Comparison of ENCODE assay signal across 16 cellular contexts in the genomic region with DNA sequence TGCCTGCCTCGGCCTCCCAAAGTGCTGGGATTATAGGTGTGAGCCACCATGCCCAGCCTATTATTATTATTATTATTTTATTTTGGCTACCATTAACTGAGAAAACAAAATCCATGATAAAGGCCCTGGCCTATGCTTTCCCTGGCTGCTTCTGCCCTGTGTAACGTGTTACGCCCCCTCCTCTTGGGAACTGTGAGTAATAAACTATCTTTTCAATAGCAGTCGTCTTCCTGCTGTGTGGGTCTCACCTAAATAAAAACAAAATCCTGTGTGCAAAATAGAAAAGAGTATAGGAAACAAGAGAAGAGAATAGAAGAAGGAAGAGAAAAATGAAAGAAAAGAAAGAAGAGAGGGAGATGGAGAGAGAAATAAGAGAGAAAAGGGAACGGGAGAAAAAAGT.
DNase-seq lines count a peak whose midpoint lies in the region; ATAC-seq and TF ChIP-seq lines count a peak whose summit lies in the region.
"Had no signal": no experiment of that assay in that cellular context is flagged by ENCODE, and none has a peak within 500 bp of the region (broad histone marks: within the 10 kb centered on the region; RNA-seq: fewer than 3 reads in every experiment).

No MANE protein-coding gene starts in this region.

- 100% methylated on average over 1 of the region's 5 CpGs for WGBS in trophoblast cell (ENCODE audit: extremely low coverage, insufficient coverage, insufficient read length)

- H4K8ac ChIP-seq in trophoblast cell (ENCODE audit: low read depth, low read length) = no peak overlapping the region

- H3K4me3 ChIP-seq in SJCRH30 (no peak overlapping the region), fibroblast of lung (replicated peaks in 1 of 4; ENCODE audit: control extremely low read depth in 1 of 4, insufficient read depth in 1 of 4, low read depth in 3 of 4, low read length in 4 of 4) (no peak overlapping the region), trophoblast cell (ENCODE audit: low read depth, low read length) (no peak overlapping the region)
- H3K4me3 ChIP-seq: heart right ventricle had no signal

- H3K4me2 ChIP-seq in fibroblast of lung (ENCODE audit: extremely low read depth, insufficient read depth, low read length) (peak overlapping the region; percentile 70), trophoblast cell (ENCODE audit: low read length) (no peak overlapping the region)

- no peak overlapping the region for H2BK120ac ChIP-seq in trophoblast cell (ENCODE audit: insufficient read depth, low read length, poor library complexity)

- no peak overlapping the region for H3K14ac ChIP-seq in trophoblast cell (ENCODE audit: low read length)

- H3K18ac ChIP-seq in trophoblast cell (ENCODE audit: low read length) = no peak overlapping the region

- H2AFZ ChIP-seq in fibroblast of lung (ENCODE audit: low read length) (no peak overlapping the region), trophoblast cell (ENCODE audit: insufficient read depth, low read length, poor library complexity) (no peak overlapping the region)

- no peak for TF ChIP-seq CTCF in fibroblast of lung (conservative IDR thresholded peaks at IDR 0.05 in 1 of 2, IDR thresholded peaks at IDR 0.05 in 1 of 2; ENCODE audit: low read depth in 1 of 2, low read length in 2 of 2)

- ATAC-seq in GM19455 (IDR thresholded peaks at IDR 0.05; ENCODE audit: unreplicated experiment) (no peak), HG03521 (IDR thresholded peaks at IDR 0.05; ENCODE audit: unreplicated experiment) (no peak), HG02973 (IDR thresholded peaks at IDR 0.05; ENCODE audit: unreplicated experiment) (no peak)

- H3K27me3 ChIP-seq in SJCRH30 = no peaks in the 10 kb centered on the region
- peaks cover 6% of the 10 kb centered on the region for H3K27me3 ChIP-seq in fibroblast of lung (ENCODE audit: control insufficient read depth, insufficient read depth, low read length)
- H3K27me3 ChIP-seq in trophoblast cell (ENCODE audit: insufficient read depth, low read length) = no peaks in the 10 kb centered on the region

- peak; percentile 40 for DNase-seq in Daoy (ENCODE audit: low read depth)
- DNase-seq in SJCRH30 = no peak
- peak in 1 of 2 donors; percentile 49 for DNase-seq in fibroblast of lung (ENCODE audit: low read depth in 2 of 2)
- no peak for DNase-seq in trophoblast cell
- DNase-seq in GM19240 (ENCODE audit: insufficient read length, low spot score) = no peak
- DNase-seq: activated CD4-positive, alpha-beta T cell treated with anti-CD3 and anti-CD28 coated beads for 1 hour; activated CD8-positive, alpha-beta memory T cell treated with anti-CD3 and anti-CD28 coated beads, Interleukin-2, amount 50 U/mL, for 48 hours; activated naive CD4-positive, alpha-beta T cell treated with anti-CD3 and anti-CD28 coated beads, Interleukin-2, amount 50 U/mL, for 16 hours; heart right ventricle; NCI-H2107; posterior cingulate gyrus; RPMI8226; T-helper 9 cell had no signal

- H3K4me1 ChIP-seq in SJCRH30 = peaks cover 49% of the 10 kb centered on the region
- H3K4me1 ChIP-seq in fibroblast of lung (ENCODE audit: control insufficient read depth, extremely low read depth, insufficient read depth, low read length) = peaks cover 22% of the 10 kb centered on the region
- H3K4me1 ChIP-seq in trophoblast cell (ENCODE audit: control insufficient read depth in 1 of 2, insufficient read depth in 2 of 2, low read length in 2 of 2) = peaks cover 3 to 14% of the 10 kb centered on the region in 2 experiments
- H3K4me1 ChIP-seq: heart right ventricle had no signal

- no peaks in the 10 kb centered on the region for H3K36me3 ChIP-seq in SJCRH30
- no peaks in the 10 kb centered on the region for H3K36me3 ChIP-seq in fibroblast of lung (ENCODE audit: control insufficient read depth, insufficient read depth, low read length)
- H3K36me3 ChIP-seq in trophoblast cell (ENCODE audit: control insufficient read depth in 1 of 2, insufficient read depth in 2 of 2, low read length in 2 of 2) = no peaks in the 10 kb centered on the region
- H3K36me3 ChIP-seq: heart right ventricle had no signal

- H2BK5ac ChIP-seq in trophoblast cell (ENCODE audit: low read depth, low read length, poor library complexity) = no peak overlapping the region

- H4K91ac ChIP-seq in trophoblast cell (ENCODE audit: low read depth, low read length) = peak overlapping the region; percentile 30

- H2AK5ac ChIP-seq in trophoblast cell (ENCODE audit: low read length) = no peak overlapping the region

- H3K79me1 ChIP-seq in trophoblast cell (ENCODE audit: low read length) = peaks cover 6% of the 10 kb centered on the region

- H3K9me3 ChIP-seq in SJCRH30 (replicated peaks) (no peaks in the 10 kb centered on the region), fibroblast of lung (ENCODE audit: control insufficient read depth, insufficient read depth, low read depth, low read length) (no peaks in the 10 kb centered on the region), trophoblast cell (ENCODE audit: insufficient read depth, low read depth, low read length) (no peaks in the 10 kb centered on the region)
- H3K9me3 ChIP-seq: heart right ventricle had no signal

- H4K20me1 ChIP-seq in fibroblast of lung (ENCODE audit: control insufficient read depth, extremely low read depth, insufficient read depth, low read length) = no peaks in the 10 kb centered on the region

- no peak overlapping the region for H2BK12ac ChIP-seq in trophoblast cell (ENCODE audit: low read length)

- H4K12ac ChIP-seq in trophoblast cell (ENCODE audit: low read depth, low read length) = no peak overlapping the region

- H3K79me2 ChIP-seq in fibroblast of lung (ENCODE audit: control insufficient read depth, insufficient read depth, low read length) (no peaks in the 10 kb centered on the region), trophoblast cell (ENCODE audit: control insufficient read depth, insufficient read depth, low read length, poor library complexity) (no peaks in the 10 kb centered on the region)

- H3K4ac ChIP-seq in trophoblast cell (ENCODE audit: low read depth, low read length) = no peak overlapping the region

- H3K9ac ChIP-seq in fibroblast of lung (ENCODE audit: insufficient read depth, low read length) (no peak overlapping the region), trophoblast cell (ENCODE audit: low read length) (no peak overlapping the region)

- H3K27ac ChIP-seq in SJCRH30 = peak overlapping the region; percentile 86
- H3K27ac ChIP-seq in fibroblast of lung (ENCODE audit: insufficient read depth, low read length) = peak overlapping the region; percentile 46
- no peak overlapping the region for H3K27ac ChIP-seq in trophoblast cell (ENCODE audit: low read depth, low read length)

- H3K23ac ChIP-seq in trophoblast cell (ENCODE audit: low read length) = no peak overlapping the region
